Comparison of ENCODE assay signal across 8 cellular contexts in genomic region chr1:165768513-165769394, GRCh38. TPM values are rescaled to one million over a fixed set of nuclear protein-coding genes. Genes with fewer than 3 reads are reported as not detected.
DNase-seq lines count a peak whose midpoint lies in the region; ATAC-seq and TF ChIP-seq lines count a peak whose summit lies in the region.

TSS of gene TMCO1 (minus strand) at chr1:165768868. CDS start at chr1:165768751, 117 bp downstream.

- H3K4me1 ChIP-seq in prostate gland (replicated peaks) (peaks cover 3% of the 10 kb centered on the region), urinary bladder (ENCODE audit: insufficient read depth) (no peaks in the 10 kb centered on the region)

- no peaks in the 10 kb centered on the region for H3K9me3 ChIP-seq in prostate gland

- peak in 3 of 4 experiments; percentile 9 to 32 (median 20) for TF ChIP-seq CTCF in prostate gland (IDR thresholded peaks at IDR 0.05)

- H3K4me3 ChIP-seq in prostate gland (peak within 1 kb of the TSS; percentile 44 to 60), urinary bladder (ENCODE audit: low read depth, low read length) (peak within 1 kb of the TSS; percentile 70)

- H3K36me3 ChIP-seq in prostate gland (no peaks in the 10 kb centered on the region), urinary bladder (ENCODE audit: insufficient read depth) (no peaks in the 10 kb centered on the region)

- TF ChIP-seq POLR2A in GM15510 (IDR thresholded peaks at IDR 0.05; ENCODE audit: borderline replicate concordance, extremely low read depth, insufficient read length) (peak; percentile 91), prostate gland (IDR thresholded peaks at IDR 0.05) (peak; percentile 45)

- H3K27me3 ChIP-seq in prostate gland (replicated peaks; ENCODE audit: insufficient read depth), result no peaks in the 10 kb centered on the region

- intact Hi-C loops in left ventricle myocardium superior (cut with micrococcal nuclease) (no loop called here), prostate gland (cut with DNase I) (loop anchor here (2.0 to 5.0 kb wide), 4 partner anchors 58 to 170 kb away; partner anchors contain the start of genes ALDH9A1 and UCK2)

- H3K27ac ChIP-seq in angular gyrus (ENCODE audit: low read depth, low read length) (peak within 1 kb of the TSS; percentile 46), prostate gland (peak within 1 kb of the TSS; percentile 74 to 78), urinary bladder (ENCODE audit: low read depth) (peak within 1 kb of the TSS; percentile 72)

- ATAC-seq in HG02885 (IDR thresholded peaks at IDR 0.05; ENCODE audit: poor library complexity, unreplicated experiment) (peak; percentile 100), left ventricle myocardium superior (peak; percentile 100)

- WGBS in prostate gland, result under 1% methylated on average over 56 of the region's 56 CpGs
- WGBS in urinary bladder, result under 1% methylated on average over 56 of the region's 56 CpGs

- peak; percentile 96 to 97 for DNase-seq in NCI-H187 (lab: John Stamatoyannopoulos, UW)
- DNase-seq in T-helper 2 cell, result peak; percentile 75 to 99 (median 92)
- peak; percentile 94 for DNase-seq in left ventricle myocardium superior
- peak; percentile 96 for DNase-seq in prostate gland (ENCODE audit: low spot score)

RNA-seq across cellular contexts. Expression of gene TMCO1, which starts in this region (rescaled TPM):
- total RNA-seq in left ventricle myocardium superior (47.5 TPM), prostate gland (100 to 1,000 TPM in 1 of 2 donors, 10 to 100 TPM in 1; 90.8 to 120 TPM), urinary bladder (78.3 TPM)
- polyA plus RNA-seq in urinary bladder, result 84.8 TPM

Comparison
In these comparisons a context has a peak if more than half of its experiments do, and no peak if none do; other contexts are left out.
1. Peak in every context shown above with its lines: DNase-seq, ATAC-seq, H3K4me3 ChIP-seq and H3K27ac ChIP-seq.